In genomic region chr1:19411612-19412011, GRCh38 we compare ENCODE assay signal across 12 cellular contexts.
DNase-seq lines count a peak whose midpoint lies in the region; ATAC-seq, FAIRE-seq and TF ChIP-seq lines count a peak whose summit lies in the region.
"Had no signal": no experiment of that assay in that cellular context is flagged by ENCODE, and none has a peak within 500 bp of the region (broad histone marks: within the 10 kb centered on the region; RNA-seq: fewer than 3 reads in every experiment).

No MANE protein-coding gene starts in this region.

- H3K4me3 ChIP-seq in GM12878 (0 out of 2 replicates have a peak overlapping the region, but pooled peaks have one; percentile 21), prostate gland (no peak overlapping the region)
- H3K4me3 ChIP-seq: cardiac muscle cell had no signal

- peak overlapping the region; percentile 56 for H3K27ac ChIP-seq in GM12878 (ENCODE audit: control insufficient read depth, insufficient read depth)
- peak overlapping the region; percentile 61 to 74 for H3K27ac ChIP-seq in prostate gland
- H3K27ac ChIP-seq: C4-2B, cardiac muscle cell had no signal

- no peak for FAIRE-seq in GM12878 (lab: Jason Lieb, UNC)
- FAIRE-seq: small intestine had no signal

- TF ChIP-seq POLR2A in GM12878 (IDR thresholded peaks at IDR 0.05; ENCODE audit: low read depth, low read length): no peak
- no peak for TF ChIP-seq POLR2A in prostate gland (IDR thresholded peaks at IDR 0.05)

- 0 out of 2 replicates have a peak overlapping the region, but pooled peaks have one; percentile 40 for H3K9ac ChIP-seq in GM12878 (ENCODE audit: control insufficient read depth, insufficient read depth, low read length)

- TF ChIP-seq RAD21 in GM12878 (IDR thresholded peaks at IDR 0.05; ENCODE audit: insufficient read depth, low read depth, low read length): no peak

- H3K27me3 ChIP-seq in GM12878 (replicated peaks in 1 of 2; ENCODE audit: control insufficient read depth in 2 of 2, insufficient read depth in 2 of 2, low read length in 1 of 2) (no peaks in the 10 kb centered on the region), prostate gland (replicated peaks; ENCODE audit: insufficient read depth) (no peaks in the 10 kb centered on the region)
- H3K27me3 ChIP-seq: cardiac muscle cell had no signal

- peaks cover 7% of the 10 kb centered on the region for H4K20me1 ChIP-seq in GM12878 (ENCODE audit: control insufficient read depth, insufficient read depth)

- RAD21 ChIA-PET in GM12878 (lab: Charles Lee; ENCODE audit: unreplicated experiment): interaction anchor here (1.1 kb wide), 1 partner anchor 21 kb away, joined by 4 read pairs; no protein-coding TSS in a partner anchor

- DNase-seq in GM10248 (ENCODE audit: extremely low spot score): peak; percentile 69
- DNase-seq in GM20000 (ENCODE audit: low spot score): peak; percentile 49
- peak; percentile 27 for DNase-seq in GM12878 (ENCODE audit: low read depth, low spot score)
- DNase-seq in prostate gland (ENCODE audit: low spot score): no peak
- DNase-seq in SW480 (ENCODE audit: low spot score): no peak
- DNase-seq in stimulated activated CD4-positive, alpha-beta T cell treated with anti-CD3 and anti-CD28 coated beads, Interleukin-4, amount 100 ng/mL, for 24 hours: no peak
- DNase-seq in midbrain (lab: John Stamatoyannopoulos, UW): no peak
- no peak for DNase-seq in NCI-H2227 treated with DMSO at 0.1 percent for 48 hours (lab: John Stamatoyannopoulos, UW)
- DNase-seq: NCI-H2171, small intestine had no signal

- H3K79me2 ChIP-seq in GM12878 (ENCODE audit: control insufficient read depth, insufficient read depth, low read length): peaks cover 37% of the 10 kb centered on the region

- SMC1A ChIA-PET in GM12878 (lab: Charles Lee; ENCODE audit: uncharacterized antibody, unreplicated experiment): interaction anchor here (0.8 to 2.2 kb wide), 2 partner anchors 73 to 75 kb away, joined by 3 to 7 read pairs; partner anchors contain the start of gene CAPZB

- no peaks in the 10 kb centered on the region for H3K9me3 ChIP-seq in GM12878 (replicated peaks; ENCODE audit: control insufficient read depth, insufficient read depth, low read length)
- H3K9me3 ChIP-seq in prostate gland: no peaks in the 10 kb centered on the region

- H3K36me3 ChIP-seq in GM12878 (ENCODE audit: control insufficient read depth in 2 of 2, insufficient read depth in 2 of 2, low read length in 1 of 2) (peaks cover 10 to 12% of the 10 kb centered on the region in 2 experiments; a peak in 3 of 4 replicates), prostate gland (no peaks in the 10 kb centered on the region)
- H3K36me3 ChIP-seq: cardiac muscle cell had no signal

- WGBS in GM12878 (ENCODE audit: insufficient coverage, insufficient replicate concordance, low lambda C conversion rate, missing lambda C conversion rate): 46% methylated on average over 8 of the region's 8 CpGs
- 78% methylated on average over 8 of the region's 8 CpGs for WGBS in prostate gland

- no peak overlapping the region for H2AFZ ChIP-seq in GM12878 (ENCODE audit: control insufficient read depth, low read depth, low read length)

- peak overlapping the region; percentile 46; the same call in 1 of the 2 replicates for H3K4me2 ChIP-seq in GM12878 (ENCODE audit: control insufficient read depth, insufficient read depth)

- POLR2A ChIA-PET in GM10248 (lab: Yijun Ruan, JAX): no interaction called here
- POLR2A ChIA-PET in GM12878 (lab: Charles Lee): no interaction called here

- no peak for TF ChIP-seq CTCF in GM10248 (IDR thresholded peaks at IDR 0.05; ENCODE audit: control extremely low read depth, extremely low read depth, low read depth, missing control alignments)
- TF ChIP-seq CTCF in GM20000 (IDR thresholded peaks at IDR 0.05; ENCODE audit: extremely low read depth, missing control alignments): no peak
- no peak for TF ChIP-seq CTCF in GM12878 (IDR thresholded peaks at IDR 0.05 in 2 of 3, conservative IDR thresholded peaks at IDR 0.05 in 1 of 3; ENCODE audit: control insufficient read depth in 2 of 3, extremely low read depth in 1 of 3, insufficient read depth in 1 of 3, low read depth in 3 of 3, low read length in 3 of 3)
- TF ChIP-seq CTCF in prostate gland (IDR thresholded peaks at IDR 0.05): no peak

- CTCF ChIA-PET in GM10248 (lab: Yijun Ruan, JAX): interaction anchor here (1.2 to 2.0 kb wide), 3 partner anchors 15 to 170 kb away, joined by 4 to 5 read pairs (median 4); no protein-coding TSS in a partner anchor
- CTCF ChIA-PET in GM12878 (lab: Yijun Ruan, JAX): interaction anchor here (0.6 to 2.9 kb wide), 7 partner anchors 10 to 239 kb away, joined by 3 to 7 read pairs (median 3); no protein-coding TSS in a partner anchor

- H3K4me1 ChIP-seq in GM12878 (ENCODE audit: control insufficient read depth, insufficient read depth, low read length): peaks cover 16% of the 10 kb centered on the region
- H3K4me1 ChIP-seq in prostate gland (replicated peaks): no peaks in the 10 kb centered on the region

- intact Hi-C loops in GM12878 (cut with micrococcal nuclease; ENCODE audit: unreplicated experiment): no loop called here
- intact Hi-C loops in prostate gland (cut with DNase I): no loop called here

- no peak for TF ChIP-seq EP300 in GM12878 (IDR thresholded peaks at IDR 0.05; ENCODE audit: borderline replicate concordance in 1 of 2, control insufficient read depth in 1 of 2, low read depth in 2 of 2, low read length in 2 of 2)

- no TSS peak for BruUV-seq in GM12878 (replicated peaks; lab: Mats Ljungman, UMichigan)

- in situ Hi-C loops in GM12878 (cut with MboI): no loop called here

- ATAC-seq in GM12878: peak; percentile 96

TF ChIP-seq in GM12878, 131 proteins besides CTCF, POLR2A, EP300 and RAD21 (continues in another document):
- TF ChIP-seq BRCA1 (IDR thresholded peaks at IDR 0.05; ENCODE audit: low read depth, low read length): no peak
- TF ChIP-seq BCLAF1 (IDR thresholded peaks at IDR 0.05): no peak
- TF ChIP-seq SPI1 (IDR thresholded peaks at IDR 0.05; ENCODE audit: borderline replicate concordance, insufficient read depth, low read depth, low read length): peak; percentile 98
- TF ChIP-seq BCL11A (IDR thresholded peaks at IDR 0.05; ENCODE audit: low read depth, low read length): peak; percentile 33; the same call in 1 of the 2 replicates
- peak; percentile 20; the same call in 1 of the 2 replicates for TF ChIP-seq RELB (IDR thresholded peaks at IDR 0.05; ENCODE audit: low read depth)
- no peak for TF ChIP-seq TAF1 (IDR thresholded peaks at IDR 0.05; ENCODE audit: borderline replicate concordance, low read depth, low read length)
- no peak for TF ChIP-seq POLR2AphosphoS2 (IDR thresholded peaks at IDR 0.05; ENCODE audit: low read depth, low read length)
- TF ChIP-seq DPF2 (IDR thresholded peaks at IDR 0.05): 0 out of 2 replicates have a peak, but pooled peaks have one; percentile 56
- TF ChIP-seq MTA2 (IDR thresholded peaks at IDR 0.05; ENCODE audit: low read depth): peak; percentile 87
- TF ChIP-seq ATF2 (IDR thresholded peaks at IDR 0.05; ENCODE audit: low read length): no peak
- TF ChIP-seq ZNF24 (IDR thresholded peaks at IDR 0.05): peak; percentile 73
- TF ChIP-seq SRF (IDR thresholded peaks at IDR 0.05; ENCODE audit: low read depth in 2 of 2, low read length in 2 of 2): no peak
- TF ChIP-seq HDGF (IDR thresholded peaks at IDR 0.05): no peak
- TF ChIP-seq EED (IDR thresholded peaks at IDR 0.05; ENCODE audit: low read depth): peak; percentile 43
- no peak for TF ChIP-seq SMAD1 (IDR thresholded peaks at IDR 0.05; ENCODE audit: low read depth, partially characterized antibody)

Comparison
In these comparisons a context has a peak if more than half of its experiments do, and no peak if none do; other contexts are left out.
1. DNase-seq: peak in GM10248 (single experiment), GM20000 (single experiment) and GM12878 (single experiment); none in prostate gland (single experiment), SW480 (single experiment), stimulated activated CD4-positive, alpha-beta T cell treated with anti-CD3 and anti-CD28 coated beads, Interleukin-4, amount 100 ng/mL, for 24 hours (single experiment), midbrain (single experiment) and NCI-H2227 treated with DMSO at 0.1 percent for 48 hours (single experiment).